In the genomic region with DNA sequence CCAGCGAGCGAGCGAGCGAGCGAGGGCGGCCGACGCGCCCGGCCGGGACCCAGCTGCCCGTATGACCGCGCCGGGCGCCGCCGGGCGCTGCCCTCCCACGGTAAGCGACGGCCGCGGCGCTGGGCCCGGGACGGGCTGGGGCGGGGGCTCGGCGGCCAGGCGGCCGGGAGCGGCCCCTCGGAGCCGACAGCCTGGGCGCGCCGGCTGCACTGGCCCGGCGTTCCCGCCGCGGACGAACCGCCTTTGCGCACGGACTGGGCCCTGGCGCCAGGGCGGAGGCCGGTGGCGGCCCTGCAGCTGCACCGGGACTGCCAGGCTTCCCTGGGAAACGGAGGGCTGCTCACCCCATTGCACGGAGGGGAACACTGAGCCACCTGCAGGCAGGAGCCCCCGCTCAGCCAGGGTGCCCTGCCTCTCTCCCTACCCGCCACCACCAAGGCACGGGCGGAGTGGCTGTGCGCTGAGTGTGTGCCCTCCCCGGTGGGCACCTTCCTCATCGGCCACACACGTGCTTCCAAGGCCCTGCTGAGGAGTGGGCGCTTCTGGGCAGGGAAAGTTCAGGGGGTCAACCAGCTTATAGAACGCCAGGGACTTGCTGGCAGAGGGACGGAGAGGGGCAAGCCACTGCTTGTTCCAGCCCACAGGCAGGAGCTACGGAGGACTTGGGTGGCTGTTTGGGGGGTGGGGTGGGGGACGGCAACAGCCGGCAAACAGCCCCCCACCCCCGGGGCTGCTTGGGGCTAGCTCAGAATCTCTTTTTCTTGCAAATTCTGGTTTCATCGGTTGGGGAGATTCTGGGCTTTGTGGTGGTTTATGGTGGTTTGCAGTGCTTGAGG, we compare ENCODE assay signal across 8 cellular contexts. TPM values are rescaled to one million over a fixed set of nuclear protein-coding genes. Genes with fewer than 3 reads are reported as not detected.
DNase-seq lines count a peak whose midpoint lies in the region; ATAC-seq and TF ChIP-seq lines count a peak whose summit lies in the region.

No MANE protein-coding gene starts in this region.

- intact Hi-C loops in adrenal gland (cut with DNase I): loop anchor here (5.0 to 10.0 kb wide), 3 partner anchors 71 to 126 kb away; a partner anchor contains a TSS

- no peaks in the 10 kb centered on the region for H3K36me3 ChIP-seq in KMS-11 (ENCODE audit: insufficient read depth)
- H3K36me3 ChIP-seq in adrenal gland (replicated peaks in 1 of 2): peaks cover 0 to 20% of the 10 kb centered on the region in 2 donors

- peak in 1 of 2 donors; percentile 10 for ATAC-seq in stimulated activated naive B cell treated with anti-CD40 and anti-IgM and Interleukin-4, amounts not matched to agents 10 μg/mL and 1 μg/mL and 100 μg/mL, for 72 hours (replicated peaks)
- no peak for ATAC-seq in GM18870 (IDR thresholded peaks at IDR 0.05; ENCODE audit: unreplicated experiment)
- no peak for ATAC-seq in GM19395 (IDR thresholded peaks at IDR 0.05; ENCODE audit: unreplicated experiment)
- no peak for ATAC-seq in HG02852 (IDR thresholded peaks at IDR 0.05; ENCODE audit: unreplicated experiment)

- H3K4me3 ChIP-seq in KMS-11 (IDR thresholded peaks at IDR 0.05; ENCODE audit: insufficient read depth, low read depth, low read length) (peak overlapping the region; percentile 63), adrenal gland (peak overlapping the region; percentile 31 to 84 (median 62))

- H3K27me3 ChIP-seq in KMS-11 (ENCODE audit: insufficient read depth, low read depth): peaks cover 21% of the 10 kb centered on the region
- H3K27me3 ChIP-seq in adrenal gland: no peaks in the 10 kb centered on the region

- H3K4me1 ChIP-seq in KMS-11 (ENCODE audit: low read depth, poor library complexity, severe bottlenecking) (peaks cover 14% of the 10 kb centered on the region), adrenal gland (replicated peaks in 1 of 2) (peaks cover 32 to 48% of the 10 kb centered on the region in 2 donors)

- H3K9me3 ChIP-seq in adrenal gland (replicated peaks in 1 of 3): no peaks in the 10 kb centered on the region

- H3K9ac ChIP-seq in KMS-11: peak overlapping the region; percentile 52; the same call in 1 of the 2 replicates

- H3K36me3 Mint-ChIP-seq in immature natural killer cell: peaks cover 0 to 3% (median 0%) of the 10 kb centered on the region in 3 donors
- H3K36me3 Mint-ChIP-seq in stimulated activated naive B cell treated with anti-CD40 and anti-IgM and Interleukin-4, amounts not matched to agents 10 μg/mL and 1 μg/mL and 100 μg/mL, for 72 hours: peaks cover 41 to 59% of the 10 kb centered on the region in 2 donors

- peak overlapping the region; percentile 88 for H2AFZ ChIP-seq in KMS-11 (ENCODE audit: low read depth)

- DNase-seq in G401 (ENCODE audit: low spot score) (peak; percentile 25), adrenal gland (peak in 1 of 7 donors; percentile 38), immature natural killer cell (no peak)
- DNase-seq in stimulated activated naive B cell treated with anti-CD40 and anti-IgM and Interleukin-4, amounts not matched to agents 10 μg/mL and 1 μg/mL and 100 μg/mL, for 72 hours: no peak

- TF ChIP-seq POLR2A in adrenal gland (IDR thresholded peaks at IDR 0.05): no peak

- TF ChIP-seq CTCF in KMS-11 (conservative IDR thresholded peaks at IDR 0.05; ENCODE audit: low read depth, low read length) (no peak), adrenal gland (IDR thresholded peaks at IDR 0.05) (peak in 1 of 6 experiments; percentile 7)

- H3K27ac Mint-ChIP-seq in immature natural killer cell: peak overlapping the region in 1 of 6 donors; percentile 40
- H3K27ac Mint-ChIP-seq in stimulated activated naive B cell treated with anti-CD40 and anti-IgM and Interleukin-4, amounts not matched to agents 10 μg/mL and 1 μg/mL and 100 μg/mL, for 72 hours: peak overlapping the region; percentile 95

- 2 to 7% (median 3%) methylated on average over 22 to 70 of the region's 70 CpGs; no CpG with 5 or more reads in 1 of the 4 donors for WGBS in adrenal gland, 4 donors

- H4K20me1 ChIP-seq in KMS-11 (ENCODE audit: insufficient read depth): no peaks in the 10 kb centered on the region

- H3K27ac ChIP-seq in KMS-11 (no peak overlapping the region), adrenal gland (peak overlapping the region in 4 of 5 donors; percentile 49 to 83 (median 80))

- peaks cover 20 to 22% of the 10 kb centered on the region in 2 donors for H3K4me1 Mint-ChIP-seq in immature natural killer cell
- H3K4me1 Mint-ChIP-seq in stimulated activated naive B cell treated with anti-CD40 and anti-IgM and Interleukin-4, amounts not matched to agents 10 μg/mL and 1 μg/mL and 100 μg/mL, for 72 hours: peaks cover 68 to 80% of the 10 kb centered on the region in 2 donors

- peak overlapping the region; percentile 70 for H3K4me2 ChIP-seq in KMS-11

- H3K79me2 ChIP-seq in KMS-11 (ENCODE audit: insufficient read depth, low read depth): no peaks in the 10 kb centered on the region

- peak overlapping the region; percentile 75 to 83 (median 80) for H3K4me3 Mint-ChIP-seq in immature natural killer cell
- peak overlapping the region; percentile 92 to 98 for H3K4me3 Mint-ChIP-seq in stimulated activated naive B cell treated with anti-CD40 and anti-IgM and Interleukin-4, amounts not matched to agents 10 μg/mL and 1 μg/mL and 100 μg/mL, for 72 hours

- H3K9me3 Mint-ChIP-seq in immature natural killer cell: no peaks in the 10 kb centered on the region
- H3K9me3 Mint-ChIP-seq in stimulated activated naive B cell treated with anti-CD40 and anti-IgM and Interleukin-4, amounts not matched to agents 10 μg/mL and 1 μg/mL and 100 μg/mL, for 72 hours: no peaks in the 10 kb centered on the region

- in situ Hi-C loops in G401 (cut with HindIII; ENCODE audit: low sequenced_read_pairs): no loop called here

- H3K27me3 Mint-ChIP-seq in immature natural killer cell (ENCODE audit: low read depth in 3 of 3): peaks cover 6 to 23% (median 15%) of the 10 kb centered on the region in 3 donors
- H3K27me3 Mint-ChIP-seq in stimulated activated naive B cell treated with anti-CD40 and anti-IgM and Interleukin-4, amounts not matched to agents 10 μg/mL and 1 μg/mL and 100 μg/mL, for 72 hours: peaks cover 10 to 11% of the 10 kb centered on the region in 2 donors

RNA-seq across cellular contexts. Expression of a gene that starts 0.5 kb away (rescaled TPM):
- total RNA-seq in G401 (2014; rRNA removed; shearing (Covaris generic)): 12.7 and 13.4 TPM in 2 replicates
- total RNA-seq in adrenal gland: 100 to 1,000 TPM in 6 of 8 donors, 10 to 100 TPM in 2; 34.9 to 295 (median 116) TPM
- polyA plus RNA-seq in adrenal gland (10 to 100 TPM; 23.3 to 26.5 (median 24.5) TPM), immature natural killer cell (under 1 TPM; 0.55 to 0.97 (median 0.65) TPM)
